ENCODE assay signal across 23 cellular contexts in the genomic region with DNA sequence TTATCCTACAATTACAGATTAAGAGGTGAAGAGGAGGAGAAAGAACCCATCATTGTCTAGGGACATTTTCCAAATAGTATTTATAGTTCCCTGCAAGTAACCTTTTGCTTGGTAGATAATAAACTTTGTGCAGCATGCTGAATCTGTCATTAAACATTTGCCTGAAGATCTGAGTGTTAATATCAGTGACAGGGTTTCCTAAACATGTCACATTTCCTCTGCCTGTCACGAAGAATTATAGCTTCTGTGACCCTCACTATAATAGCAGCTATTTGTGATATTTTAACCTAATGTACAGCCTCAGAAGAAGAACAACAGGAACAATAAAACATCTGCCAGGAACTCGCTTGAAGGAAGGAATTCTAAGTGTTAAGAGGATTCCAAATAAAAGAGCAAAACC.
"Had no signal": no experiment of that assay in that cellular context is flagged by ENCODE, and none has a peak within 500 bp of the region (broad histone marks: within the 10 kb centered on the region; RNA-seq: fewer than 3 reads in every experiment).

No MANE protein-coding gene starts in this region.

- H3K27ac Mint-ChIP-seq: activated naive CD8-positive, alpha-beta T cell treated with anti-CD3 and anti-CD28 coated beads for 36 hours; natural killer cell; stimulated activated effector memory CD8-positive, alpha-beta T cell treated with anti-CD3 and anti-CD28 coated beads, Interleukin-12 subunit alpha, Interleukin-12 subunit beta, amount 100 ng/mL, for 72 hours had no signal

- H3K4me3 Mint-ChIP-seq: activated naive CD8-positive, alpha-beta T cell treated with anti-CD3 and anti-CD28 coated beads for 36 hours; natural killer cell; stimulated activated effector memory CD8-positive, alpha-beta T cell treated with anti-CD3 and anti-CD28 coated beads, Interleukin-12 subunit alpha, Interleukin-12 subunit beta, amount 100 ng/mL, for 72 hours had no signal

- H3K4me1 ChIP-seq: parathyroid adenoma, stomach, transverse colon had no signal

- H3K4me3 ChIP-seq: cardiac muscle cell, heart right ventricle, lung, skin epidermis, stomach, transverse colon had no signal

- H3K9me3 ChIP-seq: transverse colon had no signal

- H3K4me1 Mint-ChIP-seq: activated naive CD8-positive, alpha-beta T cell treated with anti-CD3 and anti-CD28 coated beads for 36 hours; natural killer cell; stimulated activated effector memory CD8-positive, alpha-beta T cell treated with anti-CD3 and anti-CD28 coated beads, Interleukin-12 subunit alpha, Interleukin-12 subunit beta, amount 100 ng/mL, for 72 hours had no signal

- H3K27me3 ChIP-seq: cardiac muscle cell, heart right ventricle, stomach, transverse colon had no signal

- ATAC-seq: natural killer cell; stimulated activated effector memory CD8-positive, alpha-beta T cell treated with anti-CD3 and anti-CD28 coated beads, Interleukin-12 subunit alpha, Interleukin-12 subunit beta, amount 100 ng/mL, for 72 hours had no signal

- H3K9ac ChIP-seq: parathyroid adenoma had no signal

- DNase-seq: activated CD4-positive, alpha-beta T cell treated with anti-CD3 and anti-CD28 coated beads for 1 hour; activated CD4-positive, alpha-beta T cell treated with anti-CD3 and anti-CD28 coated beads, Interleukin-2, amount 50 U/mL, for 1 hour; activated CD8-positive, alpha-beta memory T cell treated with anti-CD3 and anti-CD28 coated beads for 24 hours; activated CD8-positive, alpha-beta memory T cell treated with anti-CD3 and anti-CD28 coated beads, Interleukin-2, amount 50 U/mL, for 4 hours; activated naive CD4-positive, alpha-beta T cell treated with Interleukin-2 at 50 U/mL for 16 hours; activated naive CD8-positive, alpha-beta T cell treated with anti-CD3 and anti-CD28 coated beads for 36 hours; activated T-cell treated with anti-CD3 and anti-CD28 coated beads, Interleukin-2, amount 50 U/mL, for 48 hours; amniotic stem cell; cortex of kidney; heart right ventricle; islet precursor cell; left cardiac atrium; natural killer cell; right cardiac atrium; stimulated activated CD4-positive, alpha-beta T cell treated with anti-CD3 and anti-CD28 coated beads, Interleukin-2, amount 100 ng/mL, for 24 hours; stomach; transverse colon; WERI-Rb-1 had no signal

- H3K27ac ChIP-seq: cardiac muscle cell, heart right ventricle, parathyroid adenoma, stomach, transverse colon, WERI-Rb-1 had no signal

- H3K27me3 Mint-ChIP-seq: activated naive CD8-positive, alpha-beta T cell treated with anti-CD3 and anti-CD28 coated beads for 36 hours had no signal

- H2AFZ ChIP-seq: parathyroid adenoma had no signal

- H3K79me2 ChIP-seq: parathyroid adenoma had no signal

- H3K36me3 ChIP-seq: cardiac muscle cell, heart right ventricle, stomach, transverse colon, WERI-Rb-1 had no signal

- H3K36me3 Mint-ChIP-seq: activated naive CD8-positive, alpha-beta T cell treated with anti-CD3 and anti-CD28 coated beads for 36 hours; natural killer cell; stimulated activated effector memory CD8-positive, alpha-beta T cell treated with anti-CD3 and anti-CD28 coated beads, Interleukin-12 subunit alpha, Interleukin-12 subunit beta, amount 100 ng/mL, for 72 hours had no signal
